Comparison of ENCODE assay signal across 1 cellular context in the genomic region with DNA sequence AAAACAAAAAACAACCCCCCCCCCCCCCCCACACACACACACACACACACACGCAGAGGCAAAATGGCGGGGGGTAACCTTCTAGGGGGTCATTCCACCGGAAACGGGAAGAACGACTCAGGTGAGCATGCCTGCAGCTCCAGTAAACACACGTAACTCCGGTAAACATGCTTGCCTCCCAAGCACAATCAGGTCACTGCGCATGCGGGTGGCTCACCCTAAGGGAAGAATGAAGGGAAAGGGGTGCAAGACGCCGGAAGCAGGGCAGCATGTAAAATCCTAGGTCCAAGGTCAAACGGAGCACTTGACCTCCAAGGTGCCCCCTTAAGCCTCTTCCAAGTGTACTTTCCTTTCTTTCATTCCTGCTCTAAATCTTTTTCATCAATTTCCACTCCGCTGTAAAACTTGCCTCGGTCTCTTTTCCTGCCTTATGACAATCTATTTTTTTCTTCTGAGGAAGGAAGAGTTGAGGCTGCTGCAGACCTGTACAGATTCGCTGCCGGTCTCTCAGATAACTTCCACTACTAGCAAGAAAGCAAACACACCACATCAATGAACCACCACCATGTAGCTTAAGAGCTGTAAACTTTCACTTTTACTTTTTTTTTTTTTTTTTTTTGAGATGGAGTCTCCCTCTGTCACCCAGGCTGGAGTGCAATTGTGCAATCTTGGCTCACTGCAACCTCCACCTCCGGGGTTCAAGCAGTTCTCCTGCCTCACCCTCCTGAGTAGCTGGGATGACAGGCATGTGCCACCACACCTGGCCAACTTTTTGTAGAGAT.
TF ChIP-seq lines count a peak whose summit lies in the region.

No MANE protein-coding gene starts in this region.

TF ChIP-seq in IMR-90, 13 proteins besides CTCF, POLR2A, EP300 and RAD21:
- TF ChIP-seq BHLHE40 (IDR thresholded peaks at IDR 0.05; ENCODE audit: low read depth, low read length): no peak
- no peak for TF ChIP-seq RCOR1 (IDR thresholded peaks at IDR 0.05; ENCODE audit: insufficient replicate concordance, low read length)
- TF ChIP-seq MAZ (IDR thresholded peaks at IDR 0.05; ENCODE audit: borderline replicate concordance, low read depth, low read length): no peak
- TF ChIP-seq, protein P1, sequence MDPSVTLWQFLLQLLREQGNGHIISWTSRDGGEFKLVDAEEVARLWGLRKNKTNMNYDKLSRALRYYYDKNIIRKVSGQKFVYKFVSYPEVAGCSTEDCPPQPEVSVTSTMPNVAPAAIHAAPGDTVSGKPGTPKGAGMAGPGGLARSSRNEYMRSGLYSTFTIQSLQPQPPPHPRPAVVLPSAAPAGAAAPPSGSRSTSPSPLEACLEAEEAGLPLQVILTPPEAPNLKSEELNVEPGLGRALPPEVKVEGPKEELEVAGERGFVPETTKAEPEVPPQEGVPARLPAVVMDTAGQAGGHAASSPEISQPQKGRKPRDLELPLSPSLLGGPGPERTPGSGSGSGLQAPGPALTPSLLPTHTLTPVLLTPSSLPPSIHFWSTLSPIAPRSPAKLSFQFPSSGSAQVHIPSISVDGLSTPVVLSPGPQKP (IDR thresholded peaks at IDR 0.05; ENCODE audit: borderline replicate concordance, low read depth, low read length): no peak
- TF ChIP-seq FOS (IDR thresholded peaks at IDR 0.05; ENCODE audit: low read depth, low read length): no peak
- no peak for TF ChIP-seq CEBPB (IDR thresholded peaks at IDR 0.05; ENCODE audit: low read depth, low read length)
- no peak for TF ChIP-seq RFX5 (IDR thresholded peaks at IDR 0.05; ENCODE audit: low read depth, low read length)
- no peak for TF ChIP-seq NFE2L2 (IDR thresholded peaks at IDR 0.05; ENCODE audit: low read depth, low read length)
- no peak for TF ChIP-seq MXI1 (IDR thresholded peaks at IDR 0.05; ENCODE audit: borderline replicate concordance, low read depth, low read length)
- TF ChIP-seq CHD1 (IDR thresholded peaks at IDR 0.05; ENCODE audit: low read depth, low read length): no peak
